Comparison of ENCODE assay signal across 28 cellular contexts in the genomic region with DNA sequence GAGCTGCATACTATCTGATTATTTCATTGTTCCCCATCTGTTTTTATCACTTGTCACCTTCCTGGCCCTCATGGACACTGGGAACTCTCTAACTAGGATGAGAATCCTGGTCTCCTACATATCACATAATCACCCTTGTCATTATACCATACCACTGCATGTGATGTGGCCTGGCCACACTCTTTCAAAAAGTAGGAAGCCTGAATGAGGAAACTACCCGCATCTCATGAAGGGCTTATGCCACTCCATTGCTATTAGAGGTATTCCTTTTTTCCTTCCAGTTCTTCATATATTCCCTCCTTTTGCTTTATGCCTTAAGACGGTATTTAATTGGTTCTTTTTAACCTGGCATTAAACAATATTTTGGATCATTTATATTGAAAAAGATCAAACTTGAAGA.
"Had no signal": no experiment of that assay in that cellular context is flagged by ENCODE, and none has a peak within 500 bp of the region (broad histone marks: within the 10 kb centered on the region; RNA-seq: fewer than 3 reads in every experiment).

No MANE protein-coding gene starts in this region.

- H3K27me3 ChIP-seq: stomach, suprapubic skin, testis, thyroid gland, tibial artery, tibial nerve, transverse colon, upper lobe of left lung, upper lobe of right lung, uterus, vagina had no signal

- H3K27ac ChIP-seq: stomach, suprapubic skin, testis, thoracic aorta, thyroid gland, tibial artery, tibial nerve, transverse colon, upper lobe of left lung, upper lobe of right lung, uterus, vagina had no signal

- H3K27ac Mint-ChIP-seq: stimulated activated effector memory CD8-positive, alpha-beta T cell treated with anti-CD3 and anti-CD28 coated beads, Interleukin-12 subunit alpha, Interleukin-12 subunit beta, amount 100 ng/mL, for 72 hours; stimulated activated memory B cell treated with anti-CD40 and anti-IgM and Interleukin-4, amounts not matched to agents 10 μg/mL and 1 μg/mL and 100 μg/mL, for 72 hours; stimulated activated naive B cell treated with anti-CD40 and anti-IgM and Interleukin-4, amounts not matched to agents 10 μg/mL and 1 μg/mL and 100 μg/mL, for 72 hours; stimulated activated naive CD8-positive, alpha-beta T cell treated with anti-CD3 and anti-CD28 coated beads, Interleukin-15, Interleukin-2, amounts not matched to agents 100 ng/mL and 50 ng/mL, for 24 hours; type B pancreatic cell had no signal

- FAIRE-seq: urothelium cell line had no signal

- H3K9me3 Mint-ChIP-seq: stimulated activated memory B cell treated with anti-CD40 and anti-IgM and Interleukin-4, amounts not matched to agents 10 μg/mL and 1 μg/mL and 100 μg/mL, for 72 hours; type B pancreatic cell had no signal

- H3K4me3 Mint-ChIP-seq: stimulated activated effector memory CD8-positive, alpha-beta T cell treated with anti-CD3 and anti-CD28 coated beads, Interleukin-12 subunit alpha, Interleukin-12 subunit beta, amount 100 ng/mL, for 72 hours; stimulated activated memory B cell treated with anti-CD40 and anti-IgM and Interleukin-4, amounts not matched to agents 10 μg/mL and 1 μg/mL and 100 μg/mL, for 72 hours; stimulated activated naive B cell treated with anti-CD40 and anti-IgM and Interleukin-4, amounts not matched to agents 10 μg/mL and 1 μg/mL and 100 μg/mL, for 72 hours; stimulated activated naive CD8-positive, alpha-beta T cell treated with anti-CD3 and anti-CD28 coated beads, Interleukin-15, amount 100 ng/mL, for 72 hours; stimulated activated naive CD8-positive, alpha-beta T cell treated with anti-CD3 and anti-CD28 coated beads, Interleukin-15, Interleukin-2, amounts not matched to agents 100 ng/mL and 50 ng/mL, for 24 hours; type B pancreatic cell had no signal

- ATAC-seq: stimulated activated effector memory CD8-positive, alpha-beta T cell treated with anti-CD3 and anti-CD28 coated beads, Interleukin-12 subunit alpha, Interleukin-12 subunit beta, amount 100 ng/mL, for 72 hours; stimulated activated memory B cell treated with anti-CD40 and anti-IgM and Interleukin-4, amounts not matched to agents 10 μg/mL and 1 μg/mL and 100 μg/mL, for 72 hours; stimulated activated naive B cell treated with anti-CD40 and anti-IgM and Interleukin-4, amounts not matched to agents 10 μg/mL and 1 μg/mL and 100 μg/mL, for 72 hours; stimulated activated naive CD8-positive, alpha-beta T cell treated with anti-CD3 and anti-CD28 coated beads, Interleukin-15, amount 100 ng/mL, for 72 hours; stimulated activated naive CD8-positive, alpha-beta T cell treated with anti-CD3 and anti-CD28 coated beads, Interleukin-15, Interleukin-2, amounts not matched to agents 100 U/mL and 50 U/mL, for 24 hours; upper lobe of right lung had no signal

- H3K9me3 ChIP-seq: suprapubic skin, testis, thoracic aorta, thyroid gland, tibial artery, tibial nerve, transverse colon, upper lobe of left lung, upper lobe of right lung, uterus, vagina had no signal

- H3K36me3 Mint-ChIP-seq: stimulated activated effector memory CD8-positive, alpha-beta T cell treated with anti-CD3 and anti-CD28 coated beads, Interleukin-12 subunit alpha, Interleukin-12 subunit beta, amount 100 ng/mL, for 72 hours; stimulated activated memory B cell treated with anti-CD40 and anti-IgM and Interleukin-4, amounts not matched to agents 10 μg/mL and 1 μg/mL and 100 μg/mL, for 72 hours; stimulated activated naive B cell treated with anti-CD40 and anti-IgM and Interleukin-4, amounts not matched to agents 10 μg/mL and 1 μg/mL and 100 μg/mL, for 72 hours had no signal

- H3K4me3 ChIP-seq: stomach, suprapubic skin, testis, thoracic aorta, thyroid gland, tibial artery, tibial nerve, transverse colon, upper lobe of left lung, upper lobe of right lung, uterus, vagina had no signal

- DNase-seq: stimulated activated CD4-positive, alpha-beta T cell treated with anti-CD3 and anti-CD28 coated beads, Interleukin-2, amount 100 ng/mL, for 48 hours; stimulated activated CD4-positive, alpha-beta T cell treated with anti-CD3 and anti-CD28 coated beads, Interleukin-4, amount 100 ng/mL, for 1 hour; stimulated activated CD4-positive, alpha-beta T cell treated with anti-CD3 and anti-CD28 coated beads, Interleukin-4, amount 100 ng/mL, for 24 hours; stimulated activated CD4-positive, alpha-beta T cell treated with anti-CD3 and anti-CD28 coated beads, Interleukin-4, amount 100 ng/mL, for 4 hours; stimulated activated CD8-positive, alpha-beta memory T cell treated with anti-CD3 and anti-CD28 coated beads, Interleukin-4, amount 100 ng/mL, for 48 hours; stimulated activated naive B cell treated with anti-CD40 and anti-IgM and Interleukin-4, amounts not matched to agents 10 μg/mL and 1 μg/mL and 100 μg/mL, for 72 hours; stimulated activated naive CD4-positive, alpha-beta T cell; stimulated activated naive CD4-positive, alpha-beta T cell treated with Interleukin-2 at 50 U/mL for 16 hours; stimulated activated naive CD8-positive, alpha-beta T cell treated with anti-CD3 and anti-CD28 coated beads, Interleukin-15, amount 100 ng/mL, for 72 hours; stimulated activated naive CD8-positive, alpha-beta T cell treated with anti-CD3 and anti-CD28 coated beads, Interleukin-15, Interleukin-2, amounts not matched to agents 100 U/mL and 50 U/mL, for 24 hours; stomach; substantia nigra; testis; thyroid gland; tibial artery; transverse colon; upper lobe of left lung; upper lobe of right lung; uterus had no signal

- H3K36me3 ChIP-seq: stomach, suprapubic skin, thoracic aorta, thyroid gland, tibial artery, tibial nerve, transverse colon, upper lobe of left lung, upper lobe of right lung, uterus, vagina had no signal

- H3K27me3 Mint-ChIP-seq: stimulated activated memory B cell treated with anti-CD40 and anti-IgM and Interleukin-4, amounts not matched to agents 10 μg/mL and 1 μg/mL and 100 μg/mL, for 72 hours; stimulated activated naive B cell treated with anti-CD40 and anti-IgM and Interleukin-4, amounts not matched to agents 10 μg/mL and 1 μg/mL and 100 μg/mL, for 72 hours; stimulated activated naive CD8-positive, alpha-beta T cell treated with anti-CD3 and anti-CD28 coated beads, Interleukin-15, amount 100 ng/mL, for 72 hours; stimulated activated naive CD8-positive, alpha-beta T cell treated with anti-CD3 and anti-CD28 coated beads, Interleukin-15, Interleukin-2, amounts not matched to agents 100 ng/mL and 50 ng/mL, for 24 hours; type B pancreatic cell had no signal

- H3K4me1 Mint-ChIP-seq: stimulated activated effector memory CD8-positive, alpha-beta T cell treated with anti-CD3 and anti-CD28 coated beads, Interleukin-12 subunit alpha, Interleukin-12 subunit beta, amount 100 ng/mL, for 72 hours; stimulated activated memory B cell treated with anti-CD40 and anti-IgM and Interleukin-4, amounts not matched to agents 10 μg/mL and 1 μg/mL and 100 μg/mL, for 72 hours; stimulated activated naive B cell treated with anti-CD40 and anti-IgM and Interleukin-4, amounts not matched to agents 10 μg/mL and 1 μg/mL and 100 μg/mL, for 72 hours; stimulated activated naive CD8-positive, alpha-beta T cell treated with anti-CD3 and anti-CD28 coated beads, Interleukin-15, amount 100 ng/mL, for 72 hours had no signal

- H3K4me1 ChIP-seq: stomach, suprapubic skin, testis, thyroid gland, tibial artery, tibial nerve, transverse colon, upper lobe of left lung, upper lobe of right lung, uterus, vagina had no signal
